1 cellular context compared by ENCODE assay signal in genomic region chr18:23438608-23439366, GRCh38.
TF ChIP-seq lines count a peak whose summit lies in the region.

No MANE protein-coding gene starts in this region.

TF ChIP-seq in H1, 55 proteins besides CTCF, POLR2A, EP300 and RAD21 (continued from another document):
- TF ChIP-seq ATF2 (IDR thresholded peaks at IDR 0.05; ENCODE audit: low read length) (no peak), ZNF274 (IDR thresholded peaks at IDR 0.05; ENCODE audit: borderline replicate concordance, extremely low read depth, low read length) (no peak), RBBP5 (IDR thresholded peaks at IDR 0.05; ENCODE audit: borderline replicate concordance, low read depth, low read length) (no peak), HDAC2 (IDR thresholded peaks at IDR 0.05; ENCODE audit: borderline replicate concordance in 1 of 2, low read depth in 2 of 2, low read length in 2 of 2) (no peak)
- TF ChIP-seq, protein P1, sequence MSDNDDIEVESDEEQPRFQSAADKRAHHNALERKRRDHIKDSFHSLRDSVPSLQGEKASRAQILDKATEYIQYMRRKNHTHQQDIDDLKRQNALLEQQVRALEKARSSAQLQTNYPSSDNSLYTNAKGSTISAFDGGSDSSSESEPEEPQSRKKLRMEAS (IDR thresholded peaks at IDR 0.05) = no peak
